In the genomic region with DNA sequence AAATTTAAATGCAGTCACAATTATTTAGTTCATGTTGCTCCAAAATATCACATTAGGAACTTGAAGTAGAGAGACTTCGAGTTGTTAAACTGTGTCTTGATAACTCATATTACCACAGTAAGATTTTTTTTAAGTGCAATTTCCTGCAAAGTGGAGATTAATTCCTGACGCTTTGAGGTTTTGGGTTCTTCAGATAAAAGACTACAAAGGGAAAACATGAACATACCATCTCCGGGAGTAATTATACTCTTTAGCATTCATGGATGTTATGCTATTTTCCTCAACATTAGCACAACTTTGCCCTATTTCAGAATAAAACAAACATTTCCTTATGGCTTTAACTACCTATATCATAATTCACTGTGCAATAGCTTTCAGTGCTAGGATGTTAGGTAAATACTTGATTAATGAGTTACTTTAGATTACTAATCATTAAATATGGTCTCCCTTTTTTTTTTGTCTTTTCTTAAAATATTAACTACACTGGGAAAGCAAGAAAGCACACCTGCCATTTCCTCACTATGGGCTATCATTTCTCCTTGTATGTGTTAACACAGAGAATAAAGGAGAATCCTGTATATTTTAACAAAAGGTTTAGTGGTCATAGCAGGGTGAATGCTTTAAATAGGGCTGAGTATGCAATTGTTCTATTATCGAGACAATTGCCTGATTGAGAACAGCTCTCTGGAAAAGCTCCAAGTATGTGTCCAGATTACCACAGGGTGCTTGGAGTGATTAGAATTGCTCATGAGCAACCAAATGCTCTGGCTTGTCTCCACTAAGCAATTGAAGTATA, we compare ENCODE assay signal across 9 cellular contexts.
DNase-seq lines count a peak whose midpoint lies in the region; ATAC-seq and TF ChIP-seq lines count a peak whose summit lies in the region.
"Had no signal": no experiment of that assay in that cellular context is flagged by ENCODE, and none has a peak within 500 bp of the region (broad histone marks: within the 10 kb centered on the region; RNA-seq: fewer than 3 reads in every experiment).

No MANE protein-coding gene starts in this region.

- no peak for ATAC-seq in GM21423 (IDR thresholded peaks at IDR 0.05; ENCODE audit: unreplicated experiment)

- H3K4me1 Mint-ChIP-seq in nephron: peaks cover 42% of the 10 kb centered on the region

- intact Hi-C loops in tibial artery (cut with DNase I; ENCODE audit: low total_unique reads): no loop called here

- H3K4me3 ChIP-seq in epithelial cell of proximal tubule (ENCODE audit: low read depth, low read length): peak overlapping the region; percentile 9
- no peak overlapping the region for H3K4me3 ChIP-seq in tibial artery

- H3K4me3 Mint-ChIP-seq in nephron: no peak overlapping the region
- H3K4me3 Mint-ChIP-seq: dendritic cell treated with granulocyte-macrophage colony-stimulating factor and Interleukin-4, amounts not matched to agents 40 ng/mL and 50 ng/mL, for 4 days had no signal

- no peaks in the 10 kb centered on the region for H3K9me3 ChIP-seq in tibial artery

- no peak overlapping the region for H3K27ac ChIP-seq in tibial artery

- H3K36me3 ChIP-seq in tibial artery: no peaks in the 10 kb centered on the region

- H3K27me3 Mint-ChIP-seq in nephron (ENCODE audit: low read depth): no peaks in the 10 kb centered on the region
- H3K27me3 Mint-ChIP-seq: dendritic cell treated with granulocyte-macrophage colony-stimulating factor and Interleukin-4, amounts not matched to agents 40 ng/mL and 50 ng/mL, for 4 days had no signal

- DNase-seq in EL: peak; percentile 32
- peak; percentile 33 for DNase-seq in NCI-H345 treated with DMSO at 0.1 percent for 48 hours (lab: John Stamatoyannopoulos, UW; ENCODE audit: unreplicated experiment)
- DNase-seq in epithelial cell of proximal tubule (ENCODE audit: low read depth): peak; percentile 63
- DNase-seq in DMS153 treated with DMSO at 0.1 percent for 48 hours (lab: John Stamatoyannopoulos, UW; ENCODE audit: unreplicated experiment): no peak
- DNase-seq in activated CD4-positive, alpha-beta T cell treated with anti-CD3 and anti-CD28 coated beads, Interleukin-2, amount 50 U/mL, for 4 hours: no peak
- no peak for DNase-seq in tibial artery

- peak overlapping the region; percentile 95 to 96 (median 95) for H3K27ac Mint-ChIP-seq in nephron
- H3K27ac Mint-ChIP-seq: dendritic cell treated with granulocyte-macrophage colony-stimulating factor and Interleukin-4, amounts not matched to agents 40 ng/mL and 50 ng/mL, for 4 days had no signal

- TF ChIP-seq CTCF in epithelial cell of proximal tubule (conservative IDR thresholded peaks at IDR 0.05; ENCODE audit: low read depth, low read length): no peak
- TF ChIP-seq CTCF in nephron (IDR thresholded peaks at IDR 0.05; ENCODE audit: unreplicated experiment in 3 of 3): no peak
- TF ChIP-seq CTCF in tibial artery (IDR thresholded peaks at IDR 0.05): no peak

- no peaks in the 10 kb centered on the region for H3K4me1 ChIP-seq in tibial artery

- H3K36me3 Mint-ChIP-seq in nephron (ENCODE audit: low read depth): no peaks in the 10 kb centered on the region

- H3K9me3 Mint-ChIP-seq in nephron: no peaks in the 10 kb centered on the region
- H3K9me3 Mint-ChIP-seq: dendritic cell treated with granulocyte-macrophage colony-stimulating factor and Interleukin-4, amounts not matched to agents 40 ng/mL and 50 ng/mL, for 4 days had no signal

- no peaks in the 10 kb centered on the region for H3K27me3 ChIP-seq in tibial artery

Comparison
In these comparisons a context has a peak if more than half of its experiments do, and no peak if none do; other contexts are left out.
1. DNase-seq: peak in EL (single experiment), NCI-H345 treated with DMSO at 0.1 percent for 48 hours (single experiment) and epithelial cell of proximal tubule (single experiment); none in DMS153 treated with DMSO at 0.1 percent for 48 hours (single experiment), activated CD4-positive, alpha-beta T cell treated with anti-CD3 and anti-CD28 coated beads, Interleukin-2, amount 50 U/mL, for 4 hours (0 of 2) and tibial artery (0 of 2).